In the genomic region with DNA sequence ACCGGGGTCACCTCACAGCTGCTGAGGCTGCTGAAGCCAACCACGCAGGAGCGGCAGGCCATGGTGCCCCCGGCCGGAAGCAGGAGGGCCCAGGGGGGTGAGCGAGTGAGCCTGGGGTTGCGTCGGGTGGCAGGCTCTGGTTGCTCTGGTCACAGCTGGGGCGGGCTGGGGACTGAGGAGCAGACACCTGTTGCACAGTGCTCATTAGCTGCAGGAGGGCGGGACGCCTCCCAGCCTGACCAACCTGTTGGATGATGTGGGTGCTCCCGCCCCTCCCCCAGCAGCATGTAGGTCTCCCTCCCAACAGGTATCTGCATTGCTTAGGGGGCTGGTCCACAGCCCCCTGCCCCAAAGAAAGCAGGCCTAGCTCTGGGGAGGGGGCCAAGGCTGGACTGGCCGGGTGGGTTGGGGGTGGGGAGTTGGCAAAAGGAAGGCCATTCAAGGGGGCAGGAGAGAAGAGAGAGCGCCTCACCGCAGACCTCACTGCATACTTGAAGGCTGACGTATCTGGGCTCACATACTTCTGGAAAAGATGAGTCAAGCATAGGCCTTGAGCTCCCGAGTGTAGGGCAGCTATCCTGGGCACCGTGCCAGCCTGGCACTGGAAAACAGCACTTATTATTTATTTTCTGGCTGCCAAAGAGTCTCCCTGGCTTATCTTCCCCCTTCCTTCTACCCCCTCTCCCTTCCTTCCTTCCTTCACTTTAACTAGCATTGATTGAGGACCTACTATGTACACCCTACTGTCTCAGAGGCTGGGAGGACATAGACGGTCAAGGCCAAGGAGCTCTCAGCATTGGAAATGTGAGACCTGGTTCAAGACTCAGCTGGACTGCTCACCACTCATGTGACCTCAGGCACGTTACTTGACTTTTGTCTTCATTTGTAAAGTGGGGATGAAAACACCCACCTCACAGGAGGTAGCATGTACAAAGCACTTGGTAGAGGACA, we compare ENCODE assay signal across 8 cellular contexts. TPM values are rescaled to one million over a fixed set of nuclear protein-coding genes. Genes with fewer than 3 reads are reported as not detected.
A peak's percentile ranks its signal among the peaks of the same experiment; 100 is the strongest.
DNase-seq lines count a peak whose midpoint lies in the region; ATAC-seq and TF ChIP-seq lines count a peak whose summit lies in the region.

A gene (minus strand): TSS at position 174 of the 951 bp plus-strand sequence. CDS start 112 bp downstream, at position 62.

- H3K9me3 ChIP-seq in WERI-Rb-1 (ENCODE audit: severe bottlenecking) = no peaks in the 10 kb centered on the region
- H3K9me3 ChIP-seq in psoas muscle = no peaks in the 10 kb centered on the region

- H3K27me3 ChIP-seq in WERI-Rb-1 (ENCODE audit: insufficient read depth, low read depth, severe bottlenecking) (no peaks in the 10 kb centered on the region), psoas muscle (ENCODE audit: insufficient read depth in 3 of 3, low read length in 2 of 3) (no peaks in the 10 kb centered on the region)

- no peaks in the 10 kb centered on the region for H3K9me3 Mint-ChIP-seq in activated T-helper 1 cell treated with anti-CD3 and anti-CD28 coated beads, Interleukin-12 subunit alpha, Interleukin-12 subunit beta, Interleukin-2, Interleukin-4 antibody, amounts not matched to agents 30 ng/mL and 10 ng/mL and 1 ng/mL, durations not matched to agents 14 hours and 24 hours and 36 hours

- H3K4me1 Mint-ChIP-seq in activated T-helper 1 cell treated with anti-CD3 and anti-CD28 coated beads, Interleukin-12 subunit alpha, Interleukin-12 subunit beta, Interleukin-2, Interleukin-4 antibody, amounts not matched to agents 30 ng/mL and 10 ng/mL and 1 ng/mL, durations not matched to agents 14 hours and 24 hours and 36 hours (ENCODE audit: low read depth) = no peaks in the 10 kb centered on the region

- no peak within 1 kb of the TSS for H3K4me3 Mint-ChIP-seq in activated T-helper 1 cell treated with anti-CD3 and anti-CD28 coated beads, Interleukin-12 subunit alpha, Interleukin-12 subunit beta, Interleukin-2, Interleukin-4 antibody, amounts not matched to agents 30 ng/mL and 10 ng/mL and 1 ng/mL, durations not matched to agents 14 hours and 24 hours and 36 hours

- 0 out of 2 replicates have a peak within 1 kb of the TSS, but pooled peaks have one; percentile 12 for H3K27ac ChIP-seq in WERI-Rb-1
- H3K27ac ChIP-seq in psoas muscle = peak within 1 kb of the TSS; percentile 46

- peaks cover 15% of the 10 kb centered on the region for H3K27me3 Mint-ChIP-seq in activated T-helper 1 cell treated with anti-CD3 and anti-CD28 coated beads, Interleukin-12 subunit alpha, Interleukin-12 subunit beta, Interleukin-2, Interleukin-4 antibody, amounts not matched to agents 30 ng/mL and 10 ng/mL and 1 ng/mL, durations not matched to agents 14 hours and 24 hours and 36 hours (ENCODE audit: insufficient read depth)

- no peaks in the 10 kb centered on the region for H3K36me3 Mint-ChIP-seq in activated T-helper 1 cell treated with anti-CD3 and anti-CD28 coated beads, Interleukin-12 subunit alpha, Interleukin-12 subunit beta, Interleukin-2, Interleukin-4 antibody, amounts not matched to agents 30 ng/mL and 10 ng/mL and 1 ng/mL, durations not matched to agents 14 hours and 24 hours and 36 hours (ENCODE audit: low read depth)

- no peak within 1 kb of the TSS for H3K4me3 ChIP-seq in WERI-Rb-1 (ENCODE audit: low read depth, low read length)
- no peak within 1 kb of the TSS for H3K4me3 ChIP-seq in psoas muscle

- H3K4me1 ChIP-seq in psoas muscle = peaks cover 14% of the 10 kb centered on the region

- intact Hi-C loops in psoas muscle (cut with DNase I) = no loop called here
- intact Hi-C loops in activated T-helper 1 cell treated with anti-CD3 and anti-CD28 coated beads, Interleukin-12 subunit alpha, Interleukin-12 subunit beta, Interleukin-2, Interleukin-4 antibody, amounts not matched to agents 30 ng/mL and 10 ng/mL and 1 ng/mL, durations not matched to agents 14 hours and 24 hours and 36 hours (cut with micrococcal nuclease) = no loop called here

- DNase-seq in DMS153 (lab: John Stamatoyannopoulos, UW) (peak; percentile 95), NCI-H1417 treated with DMSO at 0.1 percent for 48 hours (lab: John Stamatoyannopoulos, UW) (peak; percentile 55), WERI-Rb-1 (no peak), globus pallidus (ENCODE audit: low spot score) (peak; percentile 57), psoas muscle (peak; percentile 85 to 86)
- DNase-seq in effector CD4-positive, alpha-beta T cell = no peak
- DNase-seq in activated T-helper 1 cell treated with anti-CD3 and anti-CD28 coated beads, Interleukin-12 subunit alpha, Interleukin-12 subunit beta, Interleukin-2, Interleukin-4 antibody, amounts not matched to agents 30 ng/mL and 10 ng/mL and 1 ng/mL, durations not matched to agents 14 hours and 24 hours and 36 hours (ENCODE audit: low spot score) = no peak

- no peak within 1 kb of the TSS for H3K27ac Mint-ChIP-seq in activated T-helper 1 cell treated with anti-CD3 and anti-CD28 coated beads, Interleukin-12 subunit alpha, Interleukin-12 subunit beta, Interleukin-2, Interleukin-4 antibody, amounts not matched to agents 30 ng/mL and 10 ng/mL and 1 ng/mL, durations not matched to agents 14 hours and 24 hours and 36 hours

- ATAC-seq in psoas muscle (peak; percentile 95 to 97 (median 96)), HG02870 (IDR thresholded peaks at IDR 0.05; ENCODE audit: unreplicated experiment) (no peak)

- H3K36me3 ChIP-seq in WERI-Rb-1 (no peaks in the 10 kb centered on the region), psoas muscle (ENCODE audit: insufficient read depth in 1 of 2, low read depth in 1 of 2) (no peaks in the 10 kb centered on the region)

- 31 to 46% (median 32%) methylated on average over 18 to 20 of the region's 20 CpGs for WGBS in psoas muscle, 3 donors

- no peak for TF ChIP-seq CTCF in WERI-Rb-1 (IDR thresholded peaks at IDR 0.05; ENCODE audit: low read depth, low read length)
- TF ChIP-seq CTCF in psoas muscle (IDR thresholded peaks at IDR 0.05) = no peak

RNA-seq across cellular contexts. Expression of the gene that starts here (rescaled TPM):
- 10 to 100 TPM in 1 of 4 donors, 1 to 10 TPM in 2, under 1 TPM in 1; 0.11 to 14.0 (median 2.9) TPM for total RNA-seq in psoas muscle
- polyA plus RNA-seq in psoas muscle = under 1 TPM; 0.13 to 0.44 (median 0.24) TPM
- not detected in 2 replicates for total RNA-seq in activated T-helper 1 cell treated with anti-CD3 and anti-CD28 coated beads, Interleukin-12 subunit alpha, Interleukin-12 subunit beta, Interleukin-2, Interleukin-4 antibody, amounts not matched to agents 30 ng/mL and 10 ng/mL and 1 ng/mL, durations not matched to agents 14 hours and 24 hours and 36 hours

Comparison
In these comparisons a context has a peak if more than half of its experiments do, and no peak if none do; other contexts are left out.
1. DNase-seq: peak in DMS153 (single experiment), NCI-H1417 treated with DMSO at 0.1 percent for 48 hours (single experiment), globus pallidus (single experiment) and psoas muscle (2 of 2); none in WERI-Rb-1 (single experiment), effector CD4-positive, alpha-beta T cell (single experiment) and activated T-helper 1 cell treated with anti-CD3 and anti-CD28 coated beads, Interleukin-12 subunit alpha, Interleukin-12 subunit beta, Interleukin-2, Interleukin-4 antibody, amounts not matched to agents 30 ng/mL and 10 ng/mL and 1 ng/mL, durations not matched to agents 14 hours and 24 hours and 36 hours (single experiment).